22 cellular contexts compared by ENCODE assay signal in genomic region chr3:99409961-99410360, GRCh38.
"Had no signal": no experiment of that assay in that cellular context is flagged by ENCODE, and none has a peak within 500 bp of the region (broad histone marks: within the 10 kb centered on the region; RNA-seq: fewer than 3 reads in every experiment).

No MANE protein-coding gene starts in this region.

- H3K27ac ChIP-seq: gastroesophageal sphincter, heart right ventricle, transverse colon, vagina, VCaP had no signal

- DNase-seq: activated CD4-positive, alpha-beta T cell treated with anti-CD3 and anti-CD28 coated beads for 1 hour; activated CD4-positive, alpha-beta T cell treated with anti-CD3 and anti-CD28 coated beads, Interleukin-2, amount 50 U/mL, for 48 hours; activated CD8-positive, alpha-beta memory T cell treated with anti-CD3 and anti-CD28 coated beads, Interleukin-2, amount 10 ng/mL, durations not matched to agents 7 days and 5 days; activated effector memory CD4-positive, alpha-beta T cell treated with anti-CD3 and anti-CD28 coated beads, Interleukin-2, amount 50 U/mL, for 16 hours; activated T-cell treated with anti-CD3 and anti-CD28 coated beads, Interleukin-2, amount 50 U/mL, for 1 hour; amniotic stem cell; dermis blood vessel endothelial cell; effector memory CD8-positive, alpha-beta T cell; heart right ventricle; left cardiac atrium; naive thymus-derived CD4-positive, alpha-beta T cell; stimulated activated CD4-positive, alpha-beta T cell treated with anti-CD3 and anti-CD28 coated beads, Interleukin-15, amount 100 ng/mL, for 24 hours; stimulated activated CD4-positive, alpha-beta T cell treated with anti-CD3 and anti-CD28 coated beads, Interleukin-4, amount 100 ng/mL, for 4 hours; stimulated activated CD8-positive, alpha-beta memory T cell treated with anti-CD3 and anti-CD28 coated beads, Interleukin-4, amount 100 ng/mL, for 48 hours; stimulated activated naive CD4-positive, alpha-beta T cell treated with Interleukin-2 at 50 U/mL for 16 hours; substantia nigra; transverse colon had no signal

- H3K4me3 ChIP-seq: gastroesophageal sphincter, heart right ventricle, lung, transverse colon, vagina had no signal

- H3K36me3 ChIP-seq: gastroesophageal sphincter, heart right ventricle, transverse colon, vagina had no signal

- H3K27me3 ChIP-seq: gastroesophageal sphincter, heart right ventricle, transverse colon, vagina had no signal

- H3K9me3 ChIP-seq: gastroesophageal sphincter, heart right ventricle, transverse colon, vagina had no signal

- ATAC-seq: activated CD8-positive, alpha-beta memory T cell treated with anti-CD3 and anti-CD28 coated beads, Interleukin-2, amount 10 ng/mL, durations not matched to agents 7 days and 5 days; activated naive CD4-positive, alpha-beta T cell treated with anti-CD3 and anti-CD28 coated beads, Interleukin-2, amount 50 U/mL, for 72 hours; effector memory CD8-positive, alpha-beta T cell; gastroesophageal sphincter; heart right ventricle; left cardiac atrium; naive thymus-derived CD4-positive, alpha-beta T cell had no signal

- H3K4me1 ChIP-seq: gastroesophageal sphincter, heart right ventricle, transverse colon, vagina had no signal
